ENCODE assay signal across 33 cellular contexts in the genomic region with DNA sequence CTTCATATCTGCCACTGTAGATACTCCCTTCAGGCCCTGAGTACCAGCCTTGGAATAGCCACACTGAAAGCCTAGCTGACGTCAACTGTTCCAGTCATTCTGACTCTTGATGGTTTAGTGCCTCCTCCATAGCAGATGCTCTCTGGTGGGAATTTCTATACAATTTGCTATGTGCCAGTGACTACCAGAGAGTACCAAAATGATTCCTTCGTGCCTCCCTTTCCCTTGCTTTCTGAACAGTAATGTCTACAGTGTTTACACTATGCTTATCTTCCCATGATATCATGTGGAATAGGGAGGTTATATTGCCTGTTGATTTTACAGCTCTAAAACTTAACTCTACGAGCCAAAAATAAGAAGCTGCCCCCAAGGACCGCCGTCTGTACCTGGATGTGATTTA.
"Had no signal": no experiment of that assay in that cellular context is flagged by ENCODE, and none has a peak within 500 bp of the region (broad histone marks: within the 10 kb centered on the region; RNA-seq: fewer than 3 reads in every experiment).

No MANE protein-coding gene starts in this region.

- H3K27me3 ChIP-seq: ascending aorta, breast epithelium, cardiac muscle cell, dorsolateral prefrontal cortex, esophagus muscularis mucosa, foreskin keratinocyte, gastrocnemius medialis, heart left ventricle had no signal

- H3K27ac ChIP-seq: ascending aorta, breast epithelium, cardiac muscle cell, coronary artery, dorsolateral prefrontal cortex, esophagus muscularis mucosa, foreskin keratinocyte, gastrocnemius medialis, heart left ventricle had no signal

- H3K27me3 Mint-ChIP-seq: activated CD4-positive, alpha-beta memory T cell treated with anti-CD3 and anti-CD28 coated beads, Interleukin-2, amount 10 ng/mL, durations not matched to agents 7 days and 5 days; activated CD4-positive, alpha-beta T cell treated with anti-CD3 and anti-CD28 coated beads, Interleukin-2, amount 10 ng/mL, durations not matched to agents 7 days and 5 days; activated naive CD4-positive, alpha-beta T cell treated with anti-CD3 and anti-CD28 coated beads, Interleukin-2, amount 10 ng/mL, durations not matched to agents 7 days and 5 days; activated naive CD8-positive, alpha-beta T cell treated with anti-CD3 and anti-CD28 coated beads, Interleukin-2, amount 10 ng/mL, durations not matched to agents 7 days and 5 days; activated T-cell treated with anti-CD3 and anti-CD28 coated beads, Interleukin-2, amount 50 U/mL, for 24 hours; dendritic cell treated with granulocyte-macrophage colony-stimulating factor and Interleukin-4, amounts not matched to agents 40 ng/mL and 50 ng/mL, for 4 days had no signal

- H3K4me1 Mint-ChIP-seq: activated CD4-positive, alpha-beta memory T cell treated with anti-CD3 and anti-CD28 coated beads, Interleukin-2, amount 10 ng/mL, durations not matched to agents 7 days and 5 days; activated CD4-positive, alpha-beta T cell treated with anti-CD3 and anti-CD28 coated beads, Interleukin-2, amount 10 ng/mL, durations not matched to agents 7 days and 5 days; activated naive CD4-positive, alpha-beta T cell treated with anti-CD3 and anti-CD28 coated beads, Interleukin-2, amount 10 ng/mL, durations not matched to agents 7 days and 5 days; activated naive CD8-positive, alpha-beta T cell treated with anti-CD3 and anti-CD28 coated beads, Interleukin-2, amount 10 ng/mL, durations not matched to agents 7 days and 5 days; brain; endodermal cell had no signal

- H3K36me3 ChIP-seq: ascending aorta, breast epithelium, cardiac muscle cell, esophagus muscularis mucosa, gastrocnemius medialis, heart left ventricle had no signal

- H3K9me3 Mint-ChIP-seq: activated CD4-positive, alpha-beta memory T cell treated with anti-CD3 and anti-CD28 coated beads, Interleukin-2, amount 10 ng/mL, durations not matched to agents 7 days and 5 days; activated CD4-positive, alpha-beta T cell treated with anti-CD3 and anti-CD28 coated beads, Interleukin-2, amount 10 ng/mL, durations not matched to agents 7 days and 5 days; activated naive CD4-positive, alpha-beta T cell treated with anti-CD3 and anti-CD28 coated beads, Interleukin-2, amount 10 ng/mL, durations not matched to agents 7 days and 5 days; activated naive CD8-positive, alpha-beta T cell treated with anti-CD3 and anti-CD28 coated beads, Interleukin-2, amount 10 ng/mL, durations not matched to agents 7 days and 5 days; activated T-cell treated with anti-CD3 and anti-CD28 coated beads, Interleukin-2, amount 50 U/mL, for 24 hours; activated T-cell treated with anti-CD3 and anti-CD28 coated beads, Interleukin-2, amount 50 U/mL, for 72 hours; brain; dendritic cell treated with granulocyte-macrophage colony-stimulating factor and Interleukin-4, amounts not matched to agents 40 ng/mL and 50 ng/mL, for 4 days; endodermal cell; T-helper 1 cell treated with Interleukin-12 subunit alpha and Interleukin-12 subunit beta and Interleukin-4 antibody, amounts not matched to agents 30 μg/mL and 1 μg/mL, for 36 hours had no signal

- H3K9me3 ChIP-seq: ascending aorta, breast epithelium, esophagus muscularis mucosa, gastrocnemius medialis, heart left ventricle had no signal

- DNase-seq: activated CD4-positive, alpha-beta memory T cell treated with anti-CD3 and anti-CD28 coated beads, Interleukin-2, amount 10 ng/mL, durations not matched to agents 7 days and 5 days; activated CD4-positive, alpha-beta T cell treated with anti-CD3 and anti-CD28 coated beads for 1 hour; activated CD4-positive, alpha-beta T cell treated with anti-CD3 and anti-CD28 coated beads for 4 hours; activated CD4-positive, alpha-beta T cell treated with anti-CD3 and anti-CD28 coated beads, Interleukin-2, amount 10 ng/mL, durations not matched to agents 7 days and 5 days; activated CD4-positive, alpha-beta T cell treated with anti-CD3 and anti-CD28 coated beads, Interleukin-2, amount 50 U/mL, for 4 hours; activated CD8-positive, alpha-beta memory T cell treated with anti-CD3 and anti-CD28 coated beads, Interleukin-2, amount 50 U/mL, for 48 hours; activated gamma-delta T cell; activated naive CD4-positive, alpha-beta T cell; activated naive CD4-positive, alpha-beta T cell treated with anti-CD3 and anti-CD28 coated beads, Interleukin-2, amount 10 ng/mL, durations not matched to agents 7 days and 5 days; activated naive CD8-positive, alpha-beta T cell treated with anti-CD3 and anti-CD28 coated beads, Interleukin-2, amount 10 ng/mL, durations not matched to agents 7 days and 5 days; activated T-cell treated with anti-CD3 and anti-CD28 coated beads for 4 hours; activated T-cell treated with anti-CD3 and anti-CD28 coated beads, Interleukin-2, amount 50 U/mL, for 24 hours; activated T-cell treated with anti-CD3 and anti-CD28 coated beads, Interleukin-2, amount 50 U/mL, for 72 hours; central memory CD4-positive, alpha-beta T cell; cerebellar nuclear complex; dorsolateral prefrontal cortex; effector memory CD4-positive, alpha-beta T cell; endodermal cell; erythroblast; gastrocnemius medialis; glutamatergic neuron; heart left ventricle; T-helper 9 cell had no signal

- ATAC-seq: activated naive CD4-positive, alpha-beta T cell treated with anti-CD3 and anti-CD28 coated beads, Interleukin-2, amount 50 U/mL, for 72 hours; activated T-cell treated with anti-CD3 and anti-CD28 coated beads, Interleukin-2, amount 50 U/mL, for 72 hours; gastrocnemius medialis; heart left ventricle had no signal

- H3K4me3 ChIP-seq: ascending aorta, breast epithelium, cardiac muscle cell, coronary artery, dorsolateral prefrontal cortex, esophagus muscularis mucosa, gastrocnemius medialis, heart left ventricle had no signal

- H3K4me3 Mint-ChIP-seq: activated CD4-positive, alpha-beta memory T cell treated with anti-CD3 and anti-CD28 coated beads, Interleukin-2, amount 10 ng/mL, durations not matched to agents 7 days and 5 days; activated CD4-positive, alpha-beta T cell treated with anti-CD3 and anti-CD28 coated beads, Interleukin-2, amount 10 ng/mL, durations not matched to agents 7 days and 5 days; activated naive CD4-positive, alpha-beta T cell treated with anti-CD3 and anti-CD28 coated beads, Interleukin-2, amount 10 ng/mL, durations not matched to agents 7 days and 5 days; activated naive CD8-positive, alpha-beta T cell treated with anti-CD3 and anti-CD28 coated beads, Interleukin-2, amount 10 ng/mL, durations not matched to agents 7 days and 5 days; activated T-cell treated with anti-CD3 and anti-CD28 coated beads, Interleukin-2, amount 50 U/mL, for 24 hours; activated T-cell treated with anti-CD3 and anti-CD28 coated beads, Interleukin-2, amount 50 U/mL, for 72 hours; brain; dendritic cell treated with granulocyte-macrophage colony-stimulating factor and Interleukin-4, amounts not matched to agents 40 ng/mL and 50 ng/mL, for 4 days; endodermal cell; T-helper 1 cell treated with Interleukin-12 subunit alpha and Interleukin-12 subunit beta and Interleukin-4 antibody, amounts not matched to agents 30 μg/mL and 1 μg/mL, for 36 hours had no signal

- H3K27ac Mint-ChIP-seq: activated CD4-positive, alpha-beta memory T cell treated with anti-CD3 and anti-CD28 coated beads, Interleukin-2, amount 10 ng/mL, durations not matched to agents 7 days and 5 days; activated CD4-positive, alpha-beta T cell treated with anti-CD3 and anti-CD28 coated beads, Interleukin-2, amount 10 ng/mL, durations not matched to agents 7 days and 5 days; activated naive CD4-positive, alpha-beta T cell treated with anti-CD3 and anti-CD28 coated beads, Interleukin-2, amount 10 ng/mL, durations not matched to agents 7 days and 5 days; activated naive CD4-positive, alpha-beta T cell treated with anti-CD3 and anti-CD28 coated beads, Interleukin-2, amount 50 U/mL, for 72 hours; activated naive CD8-positive, alpha-beta T cell treated with anti-CD3 and anti-CD28 coated beads, Interleukin-2, amount 10 ng/mL, durations not matched to agents 7 days and 5 days; activated T-cell treated with anti-CD3 and anti-CD28 coated beads, Interleukin-2, amount 50 U/mL, for 24 hours; activated T-cell treated with anti-CD3 and anti-CD28 coated beads, Interleukin-2, amount 50 U/mL, for 72 hours; brain; dendritic cell treated with granulocyte-macrophage colony-stimulating factor and Interleukin-4, amounts not matched to agents 40 ng/mL and 50 ng/mL, for 4 days; endodermal cell; T-helper 1 cell treated with Interleukin-12 subunit alpha and Interleukin-12 subunit beta and Interleukin-4 antibody, amounts not matched to agents 30 μg/mL and 1 μg/mL, for 36 hours had no signal

- H3K36me3 Mint-ChIP-seq: activated naive CD4-positive, alpha-beta T cell treated with anti-CD3 and anti-CD28 coated beads, Interleukin-2, amount 10 ng/mL, durations not matched to agents 7 days and 5 days; activated naive CD4-positive, alpha-beta T cell treated with anti-CD3 and anti-CD28 coated beads, Interleukin-2, amount 50 U/mL, for 72 hours; activated naive CD8-positive, alpha-beta T cell treated with anti-CD3 and anti-CD28 coated beads, Interleukin-2, amount 10 ng/mL, durations not matched to agents 7 days and 5 days; brain had no signal

- H3K4me1 ChIP-seq: ascending aorta, breast epithelium, esophagus muscularis mucosa, foreskin keratinocyte, gastrocnemius medialis, heart left ventricle had no signal
